24 cellular contexts compared by ENCODE assay signal in the genomic region with DNA sequence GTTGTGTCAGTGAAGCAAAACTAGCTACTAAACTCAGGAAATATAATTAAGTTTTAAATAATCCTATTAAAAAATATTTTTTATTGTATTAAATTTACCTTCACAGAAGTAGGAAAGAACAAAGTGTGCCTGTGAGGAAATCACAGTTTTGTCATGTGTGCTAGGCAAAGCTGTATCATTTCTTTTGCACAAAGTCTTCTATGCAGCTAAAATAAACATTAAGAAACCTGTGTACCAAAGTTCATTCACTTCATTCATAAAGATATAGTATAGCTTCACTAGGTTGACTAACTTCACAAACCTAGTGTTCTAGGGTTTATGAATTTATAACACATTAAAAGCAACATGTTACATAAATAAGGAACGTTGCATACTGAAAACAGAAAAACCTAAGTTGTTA.
"Had no signal": no experiment of that assay in that cellular context is flagged by ENCODE, and none has a peak within 500 bp of the region (broad histone marks: within the 10 kb centered on the region; RNA-seq: fewer than 3 reads in every experiment).

No MANE protein-coding gene starts in this region.

- ATAC-seq: activated T-helper 17 cell treated with anti-CD3 and anti-CD28 coated beads, Interleukin-2, amount 50 U/mL, for 72 hours; T-cell had no signal

- H3K4me3 ChIP-seq: SK-N-MC had no signal

- FAIRE-seq: TTC549 had no signal

- DNase-seq: activated B cell treated with CpG ODN at 0.5 μM for 24 hours; activated CD4-positive, alpha-beta memory T cell treated with anti-CD3 and anti-CD28 coated beads for 36 hours; activated CD4-positive, alpha-beta T cell treated with anti-CD3 and anti-CD28 coated beads, Interleukin-2, amount 10 ng/mL, durations not matched to agents 7 days and 5 days; activated CD8-positive, alpha-beta memory T cell treated with anti-CD3 and anti-CD28 coated beads for 24 hours; activated gamma-delta T cell; activated naive CD4-positive, alpha-beta T cell treated with anti-CD3 and anti-CD28 coated beads for 36 hours; activated T-cell treated with anti-CD3 and anti-CD28 coated beads for 4 hours; activated T-cell treated with anti-CD3 and anti-CD28 coated beads, Interleukin-2, amount 50 U/mL, for 48 hours; anterior cingulate cortex; KG1; NCI-H1048; NCI-H1930; NCI-H2107; NCI-H2171 treated with DMSO at 0.1 percent for 48 hours; NCI-H345; NCI-H510A; NCI-H526 treated with DMSO at 0.1 percent for 48 hours; NCI-H82; T-cell; T-helper 2 cell; T1000 had no signal

- H3K27ac ChIP-seq: SK-N-MC had no signal
